In genomic region chr6:73234732-73235131, GRCh38 we compare ENCODE assay signal across 17 cellular contexts. TPM values are rescaled to one million over a fixed set of nuclear protein-coding genes. Genes with fewer than 3 reads are reported as not detected.
A peak's percentile ranks its signal among the peaks of the same experiment; 100 is the strongest.
DNase-seq lines count a peak whose midpoint lies in the region; ATAC-seq and TF ChIP-seq lines count a peak whose summit lies in the region.
"Had no signal": no experiment of that assay in that cellular context is flagged by ENCODE, and none has a peak within 500 bp of the region (broad histone marks: within the 10 kb centered on the region; RNA-seq: fewer than 3 reads in every experiment).

No MANE protein-coding gene starts in this region.

- no peaks in the 10 kb centered on the region for H3K27me3 ChIP-seq in PC-3 (ENCODE audit: low read length)
- H3K27me3 ChIP-seq in skeletal muscle satellite cell (ENCODE audit: control insufficient read depth, insufficient read depth, low read length): no peaks in the 10 kb centered on the region

- intact Hi-C loops in PC-3 (cut with micrococcal nuclease): loop anchor here (1.0 to 5.0 kb wide), 2 partner anchors 53 to 152 kb away; no protein-coding TSS in a partner anchor

- H3F3A ChIP-seq in PC-3 (ENCODE audit: low read length, unreplicated experiment): peaks cover 9% of the 10 kb centered on the region

- no TSS peak for BruUV-seq in PC-3 (replicated peaks; lab: Mats Ljungman, UMichigan)

- no peaks in the 10 kb centered on the region for H3K79me2 ChIP-seq in PC-3 (ENCODE audit: low read length)

- H3K4me2 ChIP-seq in PC-3 (ENCODE audit: low read length) (peak overlapping the region; percentile 71), skeletal muscle satellite cell (ENCODE audit: low read length) (peak overlapping the region; percentile 64)

- no peaks in the 10 kb centered on the region for H3K9me2 ChIP-seq in PC-3 (replicated peaks; ENCODE audit: low read length)

- H3K36me3 ChIP-seq in PC-3 (ENCODE audit: low read depth, low read length): no peaks in the 10 kb centered on the region
- no peaks in the 10 kb centered on the region for H3K36me3 ChIP-seq in skeletal muscle satellite cell (ENCODE audit: insufficient read depth, low read length)
- H3K36me3 ChIP-seq: lower lobe of right lung had no signal

- H3K27ac ChIP-seq in PC-3 (ENCODE audit: low read length): peak overlapping the region; percentile 100
- H3K27ac ChIP-seq: lower lobe of right lung had no signal

- no peak for TF ChIP-seq CTCF in PC-3 (conservative IDR thresholded peaks at IDR 0.05; ENCODE audit: low read depth, low read length)
- TF ChIP-seq CTCF in GM20000 (IDR thresholded peaks at IDR 0.05; ENCODE audit: extremely low read depth, missing control alignments): no peak

- CTCF ChIA-PET in PC-3 (lab: Charles Lee): no interaction called here

- H3K4me3 ChIP-seq in PC-3 (ENCODE audit: low read length): 0 out of 2 replicates have a peak overlapping the region, but pooled peaks have one; percentile 27
- H3K4me3 ChIP-seq in skeletal muscle satellite cell (ENCODE audit: low read length): no peak overlapping the region
- H3K4me3 ChIP-seq: lower lobe of right lung had no signal

- H2AFZ ChIP-seq in PC-3 (ENCODE audit: low read length): no peak overlapping the region

- DNase-seq in GM04504 (ENCODE audit: low read depth) (peak; percentile 44), PC-3 (peak; percentile 84), fibroblast of gingiva (ENCODE audit: low read depth) (peak; percentile 67), GM20000 (ENCODE audit: low spot score) (no peak)
- DNase-seq in stimulated activated CD4-positive, alpha-beta T cell treated with anti-CD3 and anti-CD28 coated beads, Interleukin-2, amount 100 ng/mL, for 24 hours: no peak
- DNase-seq in activated CD8-positive, alpha-beta memory T cell treated with anti-CD3 and anti-CD28 coated beads, Interleukin-2, amount 50 U/mL, for 4 hours: no peak
- DNase-seq: activated CD8-positive, alpha-beta memory T cell treated with anti-CD3 and anti-CD28 coated beads, Interleukin-2, amount 10 ng/mL, durations not matched to agents 7 days and 5 days; activated naive CD4-positive, alpha-beta T cell treated with anti-CD3 and anti-CD28 coated beads, Interleukin-2, amount 10 ng/mL, durations not matched to agents 7 days and 5 days; central memory CD4-positive, alpha-beta T cell; endodermal cell; hypothalamus; lower lobe of right lung; MV-4-11 had no signal

- POLR2A ChIA-PET in PC-3 (lab: Charles Lee; ENCODE audit: unreplicated experiment): no interaction called here

- H3K9me3 ChIP-seq in PC-3 (ENCODE audit: low read length) (no peaks in the 10 kb centered on the region), skeletal muscle satellite cell (replicated peaks; ENCODE audit: low read length) (no peaks in the 10 kb centered on the region)
- H3K9me3 ChIP-seq: lower lobe of right lung had no signal

- H3K4me1 ChIP-seq in PC-3 (ENCODE audit: insufficient read depth, low read length) (peaks cover 52% of the 10 kb centered on the region), skeletal muscle satellite cell (ENCODE audit: control insufficient read depth, insufficient read depth, low read length) (peaks cover 34% of the 10 kb centered on the region)
- H3K4me1 ChIP-seq: lower lobe of right lung had no signal

- no peaks in the 10 kb centered on the region for H4K20me1 ChIP-seq in PC-3 (ENCODE audit: low read length)

- ATAC-seq in PC-3: peak; percentile 59
- ATAC-seq: activated CD8-positive, alpha-beta memory T cell treated with anti-CD3 and anti-CD28 coated beads, Interleukin-2, amount 10 ng/mL, durations not matched to agents 7 days and 5 days had no signal

- H3K9ac ChIP-seq in PC-3 (ENCODE audit: low read length) (peak overlapping the region; percentile 80), skeletal muscle satellite cell (ENCODE audit: low read depth, low read length) (peak overlapping the region; percentile 40)

RNA-seq across cellular contexts. Expression of gene KHDC1L, which starts 9.4 kb away (rescaled TPM):
- 0.80 and 2.4 TPM in 2 replicates for total RNA-seq in PC-3 (2014; rRNA removed)
- total RNA-seq in skeletal muscle satellite cell (2012; rRNA removed): 0.44 TPM in 1 of 2 replicates, not detected in the other
- total RNA-seq: endodermal cell, HT-29, lower lobe of right lung, SK-MEL-5, skeletal muscle tissue had no signal

RNA-seq across cellular contexts. Expression of gene KHDC1, which starts 28.3 kb away (rescaled TPM):
- 5.1 and 7.9 TPM in 2 replicates for total RNA-seq in PC-3 (2014; rRNA removed)
- 1.7 and 4.6 TPM in 2 replicates for total RNA-seq in skeletal muscle satellite cell (2012; rRNA removed)
- total RNA-seq: HT-29, SK-MEL-5 had no signal

Comparison
In these comparisons a context has a peak if more than half of its experiments do, and no peak if none do; other contexts are left out.
1. DNase-seq: peak in GM04504 (single experiment), PC-3 (single experiment) and fibroblast of gingiva (single experiment); none in stimulated activated CD4-positive, alpha-beta T cell treated with anti-CD3 and anti-CD28 coated beads, Interleukin-2, amount 100 ng/mL, for 24 hours (0 of 2), GM20000 (single experiment) and activated CD8-positive, alpha-beta memory T cell treated with anti-CD3 and anti-CD28 coated beads, Interleukin-2, amount 50 U/mL, for 4 hours (single experiment).